ENCODE assay signal across 1 cellular context in the genomic region with DNA sequence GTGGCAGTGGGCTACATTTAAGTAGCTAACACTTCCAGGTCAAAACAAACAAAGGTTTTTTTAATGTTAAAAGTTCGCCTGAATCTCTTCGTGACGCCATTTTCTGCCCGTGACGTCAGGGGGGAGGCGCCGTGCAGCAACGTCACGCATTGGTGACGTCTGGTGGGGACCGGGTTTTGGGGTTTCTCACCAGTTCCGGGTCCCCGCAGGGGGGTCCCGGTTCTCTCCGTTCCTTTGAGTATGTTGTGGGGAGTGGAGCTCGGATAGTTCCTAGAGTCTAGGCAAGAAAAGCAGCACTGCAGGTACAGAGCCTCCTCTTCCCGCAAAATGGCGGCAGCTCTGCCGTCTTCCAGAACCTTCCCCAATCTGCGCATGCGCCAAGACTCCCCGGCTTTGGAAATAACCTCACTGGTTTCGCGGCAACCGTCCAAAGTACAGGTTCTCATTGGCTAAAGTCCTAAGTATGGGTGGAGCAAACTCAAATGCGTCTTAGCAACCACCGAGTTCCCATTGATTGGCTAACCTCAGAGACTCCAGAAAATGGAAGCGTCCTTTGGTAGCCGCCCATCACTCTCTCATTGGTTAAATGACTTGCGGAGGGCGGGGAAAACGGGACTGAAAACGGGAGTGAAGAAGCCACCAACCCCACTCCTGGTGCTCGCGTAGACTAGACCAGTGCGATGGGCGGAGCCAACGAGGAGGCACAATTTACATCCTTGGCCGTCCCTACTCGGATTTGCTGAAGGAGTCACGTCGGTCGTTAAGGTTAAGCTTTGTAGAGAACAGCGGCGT.
TF ChIP-seq lines count a peak whose summit lies in the region.

A gene (minus strand): TSS at position 341 of the 792 bp plus-strand sequence.

TF ChIP-seq in H1, 55 proteins besides CTCF, POLR2A, EP300 and RAD21 (continued from another document):
- TF ChIP-seq TAF1 (IDR thresholded peaks at IDR 0.05; ENCODE audit: low read depth, low read length) (peak; percentile 91), POU5F1 (IDR thresholded peaks at IDR 0.05; ENCODE audit: low read depth, low read length) (no peak), GABPA (IDR thresholded peaks at IDR 0.05; ENCODE audit: borderline replicate concordance, insufficient read depth, low read length) (no peak), BRCA1 (IDR thresholded peaks at IDR 0.05; ENCODE audit: low read depth, low read length) (peak; percentile 53; the same call in 1 of the 2 replicates), SP1 (IDR thresholded peaks at IDR 0.05; ENCODE audit: low read depth, low read length) (peak; percentile 77), PHF8 (conservative IDR thresholded peaks at IDR 0.05; ENCODE audit: low read depth, low read length) (peak; percentile 96), RNF2 (IDR thresholded peaks at IDR 0.05; ENCODE audit: borderline replicate concordance, low read depth, low read length, missing control alignments, poor library complexity, severe bottlenecking) (no peak), HDAC2 (IDR thresholded peaks at IDR 0.05; ENCODE audit: borderline replicate concordance in 1 of 2, low read depth in 2 of 2, low read length in 2 of 2) (no peak), JUND (IDR thresholded peaks at IDR 0.05; ENCODE audit: low read length) (peak; percentile 61; the same call in 1 of the 2 replicates), SRF (IDR thresholded peaks at IDR 0.05; ENCODE audit: low read depth, low read length) (0 out of 2 replicates have a peak, but pooled peaks have one; percentile 20), FOSL1 (IDR thresholded peaks at IDR 0.05; ENCODE audit: insufficient read depth, low read depth, low read length) (no peak), TBP (IDR thresholded peaks at IDR 0.05; ENCODE audit: low read depth, low read length) (peak; percentile 75), TCF12 (IDR thresholded peaks at IDR 0.05; ENCODE audit: low read depth, low read length) (no peak), RFX5 (IDR thresholded peaks at IDR 0.05; ENCODE audit: borderline replicate concordance, low read depth, low read length) (peak; percentile 70), KDM4A (IDR thresholded peaks at IDR 0.05; ENCODE audit: low read depth, low read length, severe bottlenecking) (peak; percentile 90), CBX5 (IDR thresholded peaks at IDR 0.05; ENCODE audit: low read depth, low read length) (no peak), SUZ12 (IDR thresholded peaks at IDR 0.05; ENCODE audit: low read length) (no peak), KDM5A (IDR thresholded peaks at IDR 0.05; ENCODE audit: low read length) (peak; percentile 90), MAFK (IDR thresholded peaks at IDR 0.05; ENCODE audit: low read depth, low read length) (no peak), YY1 (IDR thresholded peaks at IDR 0.05; ENCODE audit: low read depth, low read length) (peak; percentile 96), TEAD4 (IDR thresholded peaks at IDR 0.05; ENCODE audit: low read depth, low read length) (no peak), ZNF274 (IDR thresholded peaks at IDR 0.05; ENCODE audit: borderline replicate concordance, extremely low read depth, low read length) (no peak), GTF2F1 (IDR thresholded peaks at IDR 0.05; ENCODE audit: borderline replicate concordance, low read depth, low read length) (peak; percentile 21; the same call in 1 of the 2 replicates), SP4 (IDR thresholded peaks at IDR 0.05; ENCODE audit: low read length) (peak; percentile 78; the same call in 1 of the 2 replicates), CHD1 (IDR thresholded peaks at IDR 0.05; ENCODE audit: low read depth, low read length) (0 out of 2 replicates have a peak, but pooled peaks have one; percentile 54)
- TF ChIP-seq, protein P1, sequence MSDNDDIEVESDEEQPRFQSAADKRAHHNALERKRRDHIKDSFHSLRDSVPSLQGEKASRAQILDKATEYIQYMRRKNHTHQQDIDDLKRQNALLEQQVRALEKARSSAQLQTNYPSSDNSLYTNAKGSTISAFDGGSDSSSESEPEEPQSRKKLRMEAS (IDR thresholded peaks at IDR 0.05), result peak; percentile 14; the same call in 1 of the 2 replicates
- TF ChIP-seq, protein P2, sequence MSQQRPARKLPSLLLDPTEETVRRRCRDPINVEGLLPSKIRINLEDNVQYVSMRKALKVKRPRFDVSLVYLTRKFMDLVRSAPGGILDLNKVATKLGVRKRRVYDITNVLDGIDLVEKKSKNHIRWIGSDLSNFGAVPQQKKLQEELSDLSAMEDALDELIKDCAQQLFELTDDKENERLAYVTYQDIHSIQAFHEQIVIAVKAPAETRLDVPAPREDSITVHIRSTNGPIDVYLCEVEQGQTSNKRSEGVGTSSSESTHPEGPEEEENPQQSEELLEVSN (IDR thresholded peaks at IDR 0.05), result no peak
- TF ChIP-seq, protein P3, sequence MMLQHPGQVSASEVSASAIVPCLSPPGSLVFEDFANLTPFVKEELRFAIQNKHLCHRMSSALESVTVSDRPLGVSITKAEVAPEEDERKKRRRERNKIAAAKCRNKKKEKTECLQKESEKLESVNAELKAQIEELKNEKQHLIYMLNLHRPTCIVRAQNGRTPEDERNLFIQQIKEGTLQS (IDR thresholded peaks at IDR 0.05; ENCODE audit: insufficient read depth, low read depth, low read length), result peak; percentile 60; the same call in 1 of the 2 replicates
- TF ChIP-seq, protein P4, sequence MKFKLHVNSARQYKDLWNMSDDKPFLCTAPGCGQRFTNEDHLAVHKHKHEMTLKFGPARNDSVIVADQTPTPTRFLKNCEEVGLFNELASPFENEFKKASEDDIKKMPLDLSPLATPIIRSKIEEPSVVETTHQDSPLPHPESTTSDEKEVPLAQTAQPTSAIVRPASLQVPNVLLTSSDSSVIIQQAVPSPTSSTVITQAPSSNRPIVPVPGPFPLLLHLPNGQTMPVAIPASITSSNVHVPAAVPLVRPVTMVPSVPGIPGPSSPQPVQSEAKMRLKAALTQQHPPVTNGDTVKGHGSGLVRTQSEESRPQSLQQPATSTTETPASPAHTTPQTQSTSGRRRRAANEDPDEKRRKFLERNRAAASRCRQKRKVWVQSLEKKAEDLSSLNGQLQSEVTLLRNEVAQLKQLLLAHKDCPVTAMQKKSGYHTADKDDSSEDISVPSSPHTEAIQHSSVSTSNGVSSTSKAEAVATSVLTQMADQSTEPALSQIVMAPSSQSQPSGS (IDR thresholded peaks at IDR 0.05; ENCODE audit: low read length), result peak; percentile 78; the same call in 1 of the 2 replicates
